ENCODE assay signal across 1 cellular context in genomic region chr16:19486744-19487325, GRCh38.
TF ChIP-seq lines count a peak whose summit lies in the region.

No MANE protein-coding gene starts in this region.

TF ChIP-seq in IMR-90, 13 proteins besides CTCF, POLR2A, EP300 and RAD21 (continued from another document):
- TF ChIP-seq, protein P1, sequence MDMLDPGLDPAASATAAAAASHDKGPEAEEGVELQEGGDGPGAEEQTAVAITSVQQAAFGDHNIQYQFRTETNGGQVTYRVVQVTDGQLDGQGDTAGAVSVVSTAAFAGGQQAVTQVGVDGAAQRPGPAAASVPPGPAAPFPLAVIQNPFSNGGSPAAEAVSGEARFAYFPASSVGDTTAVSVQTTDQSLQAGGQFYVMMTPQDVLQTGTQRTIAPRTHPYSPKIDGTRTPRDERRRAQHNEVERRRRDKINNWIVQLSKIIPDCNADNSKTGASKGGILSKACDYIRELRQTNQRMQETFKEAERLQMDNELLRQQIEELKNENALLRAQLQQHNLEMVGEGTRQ (IDR thresholded peaks at IDR 0.05; ENCODE audit: low read depth, low read length), result no peak
- TF ChIP-seq MXI1 (IDR thresholded peaks at IDR 0.05; ENCODE audit: borderline replicate concordance, low read depth, low read length) (no peak), RFX5 (IDR thresholded peaks at IDR 0.05; ENCODE audit: low read depth, low read length) (no peak), SMC3 (IDR thresholded peaks at IDR 0.05; ENCODE audit: low read depth, low read length) (no peak), MAZ (IDR thresholded peaks at IDR 0.05; ENCODE audit: borderline replicate concordance, low read depth, low read length) (no peak), MAFK (IDR thresholded peaks at IDR 0.05; ENCODE audit: low read depth, low read length) (no peak), CHD1 (IDR thresholded peaks at IDR 0.05; ENCODE audit: low read depth, low read length) (no peak), NFE2L2 (IDR thresholded peaks at IDR 0.05; ENCODE audit: low read depth, low read length) (no peak), RCOR1 (IDR thresholded peaks at IDR 0.05; ENCODE audit: insufficient replicate concordance, low read length) (no peak), FOS (IDR thresholded peaks at IDR 0.05; ENCODE audit: low read depth, low read length) (no peak)
- TF ChIP-seq, protein P2, sequence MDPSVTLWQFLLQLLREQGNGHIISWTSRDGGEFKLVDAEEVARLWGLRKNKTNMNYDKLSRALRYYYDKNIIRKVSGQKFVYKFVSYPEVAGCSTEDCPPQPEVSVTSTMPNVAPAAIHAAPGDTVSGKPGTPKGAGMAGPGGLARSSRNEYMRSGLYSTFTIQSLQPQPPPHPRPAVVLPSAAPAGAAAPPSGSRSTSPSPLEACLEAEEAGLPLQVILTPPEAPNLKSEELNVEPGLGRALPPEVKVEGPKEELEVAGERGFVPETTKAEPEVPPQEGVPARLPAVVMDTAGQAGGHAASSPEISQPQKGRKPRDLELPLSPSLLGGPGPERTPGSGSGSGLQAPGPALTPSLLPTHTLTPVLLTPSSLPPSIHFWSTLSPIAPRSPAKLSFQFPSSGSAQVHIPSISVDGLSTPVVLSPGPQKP (IDR thresholded peaks at IDR 0.05; ENCODE audit: borderline replicate concordance, low read depth, low read length), result no peak
